Comparison of ENCODE assay signal across 15 cellular contexts in genomic region chr4:10623241-10623640, GRCh38.
DNase-seq lines count a peak whose midpoint lies in the region; ATAC-seq and TF ChIP-seq lines count a peak whose summit lies in the region.
"Had no signal": no experiment of that assay in that cellular context is flagged by ENCODE, and none has a peak within 500 bp of the region (broad histone marks: within the 10 kb centered on the region; RNA-seq: fewer than 3 reads in every experiment).

No MANE protein-coding gene starts in this region.

- peak; percentile 19 for DNase-seq in GM23248
- no peak for DNase-seq in RWPE2 (ENCODE audit: low spot score)
- DNase-seq in dedifferentiated amniotic fluid mesenchymal stem cell (ENCODE audit: extremely low spot score) = peak; percentile 25
- peak; percentile 67 to 86 for DNase-seq in trophoblast cell
- no peak for DNase-seq in stimulated activated naive B cell treated with anti-CD40 and anti-IgM and Interleukin-4, amounts not matched to agents 10 μg/mL and 1 μg/mL and 100 μg/mL, for 72 hours
- no peak for DNase-seq in NCI-H2107 (lab: John Stamatoyannopoulos, UW)
- DNase-seq: activated CD4-positive, alpha-beta T cell treated with anti-CD3 and anti-CD28 coated beads, Interleukin-2, amount 50 U/mL, for 4 hours; activated naive CD4-positive, alpha-beta T cell treated with Interleukin-2 at 50 U/mL for 16 hours; amygdala; glutamatergic neuron; midbrain; NCI-H2029 had no signal

- H3K27ac Mint-ChIP-seq in stimulated activated naive B cell treated with anti-CD40 and anti-IgM and Interleukin-4, amounts not matched to agents 10 μg/mL and 1 μg/mL and 100 μg/mL, for 72 hours = no peak overlapping the region
- H3K27ac Mint-ChIP-seq: nephron had no signal

- H3F3A ChIP-seq in GM23248 (ENCODE audit: insufficient read depth) = no peaks in the 10 kb centered on the region

- no peak overlapping the region for H4K91ac ChIP-seq in trophoblast cell (ENCODE audit: low read depth, low read length)

- H3K4me3 Mint-ChIP-seq in stimulated activated naive B cell treated with anti-CD40 and anti-IgM and Interleukin-4, amounts not matched to agents 10 μg/mL and 1 μg/mL and 100 μg/mL, for 72 hours = no peak overlapping the region
- H3K4me3 Mint-ChIP-seq: nephron had no signal

- H3K4me1 ChIP-seq in GM23248 (ENCODE audit: insufficient read depth) (no peaks in the 10 kb centered on the region; the same call in 1 of the 2 replicates), RWPE2 (ENCODE audit: insufficient read depth, poor library complexity, severe bottlenecking) (peaks cover 6% of the 10 kb centered on the region), trophoblast cell (ENCODE audit: control insufficient read depth in 1 of 2, insufficient read depth in 2 of 2, low read length in 2 of 2) (peaks cover 8 to 11% of the 10 kb centered on the region in 2 experiments)

- no peak overlapping the region for H2AK5ac ChIP-seq in trophoblast cell (ENCODE audit: low read length)

- H3K4ac ChIP-seq in trophoblast cell (ENCODE audit: low read depth, low read length) = no peak overlapping the region

- H2BK120ac ChIP-seq in trophoblast cell (ENCODE audit: insufficient read depth, low read length, poor library complexity) = no peak overlapping the region

- H3K18ac ChIP-seq in trophoblast cell (ENCODE audit: low read length) = no peak overlapping the region

- no peak overlapping the region for H2BK12ac ChIP-seq in trophoblast cell (ENCODE audit: low read length)

- H3K79me2 ChIP-seq in GM23248 (ENCODE audit: insufficient read depth) (no peaks in the 10 kb centered on the region), trophoblast cell (ENCODE audit: control insufficient read depth, insufficient read depth, low read length, poor library complexity) (no peaks in the 10 kb centered on the region)

- peaks cover 15 to 36% of the 10 kb centered on the region in 2 donors for H3K4me1 Mint-ChIP-seq in stimulated activated naive B cell treated with anti-CD40 and anti-IgM and Interleukin-4, amounts not matched to agents 10 μg/mL and 1 μg/mL and 100 μg/mL, for 72 hours

- H3K36me3 ChIP-seq in GM23248 (ENCODE audit: low read depth) (no peaks in the 10 kb centered on the region), RWPE2 (ENCODE audit: low read depth) (no peaks in the 10 kb centered on the region), trophoblast cell (ENCODE audit: control insufficient read depth in 1 of 2, insufficient read depth in 2 of 2, low read length in 2 of 2) (no peaks in the 10 kb centered on the region)

- H3K9me3 ChIP-seq in GM23248 (ENCODE audit: low read depth) (no peaks in the 10 kb centered on the region), RWPE2 (ENCODE audit: severe bottlenecking) (no peaks in the 10 kb centered on the region), trophoblast cell (ENCODE audit: insufficient read depth, low read depth, low read length) (no peaks in the 10 kb centered on the region)

- H3K4me3 ChIP-seq in GM23248 = no peak overlapping the region
- H3K4me3 ChIP-seq in RWPE2 (ENCODE audit: severe bottlenecking) = no peak overlapping the region
- no peak overlapping the region for H3K4me3 ChIP-seq in trophoblast cell (ENCODE audit: low read depth, low read length)

- no peak overlapping the region for H4K12ac ChIP-seq in trophoblast cell (ENCODE audit: low read depth, low read length)

- peaks cover 2 to 3% of the 10 kb centered on the region in 2 donors for H3K36me3 Mint-ChIP-seq in stimulated activated naive B cell treated with anti-CD40 and anti-IgM and Interleukin-4, amounts not matched to agents 10 μg/mL and 1 μg/mL and 100 μg/mL, for 72 hours

- peak overlapping the region; percentile 11 for H2BK5ac ChIP-seq in trophoblast cell (ENCODE audit: low read depth, low read length, poor library complexity)

- H3K27me3 Mint-ChIP-seq in stimulated activated naive B cell treated with anti-CD40 and anti-IgM and Interleukin-4, amounts not matched to agents 10 μg/mL and 1 μg/mL and 100 μg/mL, for 72 hours = no peaks in the 10 kb centered on the region

- TF ChIP-seq CTCF in RWPE2 (IDR thresholded peaks at IDR 0.05; ENCODE audit: poor library complexity, severe bottlenecking) = no peak

- in situ Hi-C loops in GM23248 (cut with MboI) = no loop called here

- ATAC-seq in RWPE2 (ENCODE audit: low read depth) (peak; percentile 72), GM21529 (IDR thresholded peaks at IDR 0.05; ENCODE audit: unreplicated experiment) (no peak)
- ATAC-seq in stimulated activated naive B cell treated with anti-CD40 and anti-IgM and Interleukin-4, amounts not matched to agents 10 μg/mL and 1 μg/mL and 100 μg/mL, for 72 hours (replicated peaks) = no peak

- peaks cover 16% of the 10 kb centered on the region for H3K79me1 ChIP-seq in trophoblast cell (ENCODE audit: low read length)

- H3K4me2 ChIP-seq in GM23248 (ENCODE audit: unreplicated experiment) = no peak overlapping the region
- H3K4me2 ChIP-seq in trophoblast cell (ENCODE audit: low read length) = no peak overlapping the region

- no peak overlapping the region for H3K14ac ChIP-seq in trophoblast cell (ENCODE audit: low read length)

- H3K23ac ChIP-seq in trophoblast cell (ENCODE audit: low read length) = no peak overlapping the region

- H2AFZ ChIP-seq in GM23248 = no peak overlapping the region
- no peak overlapping the region for H2AFZ ChIP-seq in trophoblast cell (ENCODE audit: insufficient read depth, low read length, poor library complexity)

- no peak overlapping the region for H4K8ac ChIP-seq in trophoblast cell (ENCODE audit: low read depth, low read length)

- H4K20me1 ChIP-seq in GM23248 (ENCODE audit: insufficient read depth) = no peaks in the 10 kb centered on the region

- no peaks in the 10 kb centered on the region for H3K9me3 Mint-ChIP-seq in stimulated activated naive B cell treated with anti-CD40 and anti-IgM and Interleukin-4, amounts not matched to agents 10 μg/mL and 1 μg/mL and 100 μg/mL, for 72 hours
- H3K9me3 Mint-ChIP-seq: nephron had no signal

- H3K9me2 ChIP-seq in GM23248 (ENCODE audit: insufficient read depth) = no peaks in the 10 kb centered on the region

- H3K27ac ChIP-seq in GM23248 (no peak overlapping the region), RWPE2 (ENCODE audit: poor library complexity, severe bottlenecking) (no peak overlapping the region), trophoblast cell (ENCODE audit: low read depth, low read length) (peak overlapping the region; percentile 32)
- H3K27ac ChIP-seq: C4-2B had no signal

- H3K27me3 ChIP-seq in GM23248 (replicated peaks; ENCODE audit: insufficient read depth) (peaks cover 27% of the 10 kb centered on the region), RWPE2 (ENCODE audit: insufficient read depth, poor library complexity, severe bottlenecking) (no peaks in the 10 kb centered on the region), trophoblast cell (ENCODE audit: insufficient read depth, low read length) (no peaks in the 10 kb centered on the region)

- H3K9ac ChIP-seq in GM23248 = no peak overlapping the region
- no peak overlapping the region for H3K9ac ChIP-seq in trophoblast cell (ENCODE audit: low read length)

- 66% methylated on average over 4 of the region's 4 CpGs for WGBS in GM23248 (ENCODE audit: low coverage in 1 of 2, low lambda C conversion rate in 2 of 2, missing lambda C conversion rate in 2 of 2), 2 experiments
- no CpG with 5 or more reads among the region's 4 CpGs for WGBS in trophoblast cell (ENCODE audit: extremely low coverage, insufficient coverage, insufficient read length)

Comparison
In these comparisons a context has a peak if more than half of its experiments do, and no peak if none do; other contexts are left out.
1. DNase-seq: peak in GM23248 (single experiment), dedifferentiated amniotic fluid mesenchymal stem cell (single experiment) and trophoblast cell (2 of 2); none in RWPE2 (single experiment), stimulated activated naive B cell treated with anti-CD40 and anti-IgM and Interleukin-4, amounts not matched to agents 10 μg/mL and 1 μg/mL and 100 μg/mL, for 72 hours (single experiment) and NCI-H2107 (single experiment).